ENCODE assay signal across 9 cellular contexts in the genomic region with DNA sequence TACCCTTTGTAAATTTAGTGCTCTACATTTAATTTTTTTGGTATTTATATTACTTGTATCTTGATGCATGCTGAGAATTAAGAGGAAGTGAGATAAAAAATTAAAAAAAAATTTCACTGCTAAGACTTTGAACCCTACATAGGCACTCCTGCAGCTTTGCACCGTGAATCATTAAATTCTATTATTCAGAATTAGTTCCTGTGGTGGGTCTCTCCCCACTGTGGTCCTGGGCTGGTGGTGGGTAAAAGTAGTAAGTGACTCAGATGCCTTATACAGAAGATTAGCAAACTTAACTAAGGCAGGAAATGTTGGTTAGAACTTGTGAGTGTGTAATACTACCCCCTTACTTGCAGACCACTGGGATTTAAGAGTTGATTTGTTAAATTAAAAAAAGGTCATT.
DNase-seq lines count a peak whose midpoint lies in the region; ATAC-seq and TF ChIP-seq lines count a peak whose summit lies in the region.
"Had no signal": no experiment of that assay in that cellular context is flagged by ENCODE, and none has a peak within 500 bp of the region (broad histone marks: within the 10 kb centered on the region; RNA-seq: fewer than 3 reads in every experiment).

No MANE protein-coding gene starts in this region.

- H3K27ac ChIP-seq in OCI-LY3 (ENCODE audit: low read length) (no peak overlapping the region), endodermal cell (ENCODE audit: low read depth, low read length) (no peak overlapping the region)

- H3K9me3 ChIP-seq in OCI-LY3 (ENCODE audit: insufficient read depth, low read length) (no peaks in the 10 kb centered on the region), endodermal cell (ENCODE audit: control insufficient read depth, low read length) (no peaks in the 10 kb centered on the region)

- DNase-seq in activated CD4-positive, CD25-positive, alpha-beta regulatory T cell treated with anti-CD3 and anti-CD28 coated beads, Interleukin-2, amount 50 U/mL, for 72 hours, result no peak
- no peak for DNase-seq in endodermal cell
- peak; percentile 67 for DNase-seq in stimulated activated CD8-positive, alpha-beta memory T cell treated with anti-CD3 and anti-CD28 coated beads, Interleukin-4, amount 100 ng/mL, for 48 hours
- no peak for DNase-seq in iPS-NIHi11 (ENCODE audit: low spot score)
- DNase-seq in cardiac septum (ENCODE audit: low spot score), result no peak

- H3K9me3 Mint-ChIP-seq in endodermal cell, result no peaks in the 10 kb centered on the region

- H3K36me3 ChIP-seq in OCI-LY3 (replicated peaks; ENCODE audit: low read depth, low read length), result no peaks in the 10 kb centered on the region
- peaks cover 84% of the 10 kb centered on the region for H3K36me3 ChIP-seq in endodermal cell (ENCODE audit: control insufficient read depth, insufficient read depth, low read length)

- intact Hi-C loops in cardiac septum (cut with DNase I), result loop anchor here (5.0 kb wide), 1 partner anchor 81 kb away; the partner anchor contains the start of gene VCL

- no peak overlapping the region for H2AFZ ChIP-seq in OCI-LY3 (ENCODE audit: low read depth, low read length)

- peak; percentile 91 to 93 for ATAC-seq in activated CD4-positive, CD25-positive, alpha-beta regulatory T cell treated with anti-CD3 and anti-CD28 coated beads, Interleukin-2, amount 50 U/mL, for 24 hours
- no peak for ATAC-seq in GM21447 (IDR thresholded peaks at IDR 0.05; ENCODE audit: unreplicated experiment)

- H3K27me3 ChIP-seq in OCI-LY3 (ENCODE audit: low read depth, low read length), result 0 out of 2 replicates have a peak, but pooled peaks cover 8% of the 10 kb centered on the region
- no peaks in the 10 kb centered on the region for H3K27me3 ChIP-seq in endodermal cell (ENCODE audit: control insufficient read depth, insufficient read depth, low read length, poor library complexity, severe bottlenecking)

- H3K9ac ChIP-seq in OCI-LY3 (ENCODE audit: low read length) (no peak overlapping the region), endodermal cell (ENCODE audit: extremely low read depth, low read length, poor library complexity, severe bottlenecking) (no peak overlapping the region)

- H4K20me1 ChIP-seq in OCI-LY3 (ENCODE audit: insufficient read depth, low read length), result peaks cover 2% of the 10 kb centered on the region; the same call in 1 of the 2 replicates

- no peaks in the 10 kb centered on the region for H3K79me2 ChIP-seq in OCI-LY3 (ENCODE audit: low read length)

- TF ChIP-seq CTCF in OCI-LY3 (IDR thresholded peaks at IDR 0.05; ENCODE audit: low read depth, low read length) (no peak), endodermal cell (conservative IDR thresholded peaks at IDR 0.05) (no peak)

- H3K4me1 Mint-ChIP-seq in endodermal cell, result peaks cover 43% of the 10 kb centered on the region

- H3K4me3 ChIP-seq in OCI-LY3 (ENCODE audit: low read length) (no peak overlapping the region), endodermal cell (ENCODE audit: low read length) (no peak overlapping the region)
- H3K4me3 ChIP-seq: K562 had no signal

- peaks cover 43% of the 10 kb centered on the region for H3K36me3 Mint-ChIP-seq in endodermal cell (ENCODE audit: low read depth)

- H3K4me2 ChIP-seq in OCI-LY3 (ENCODE audit: low read length), result peak overlapping the region; percentile 48

- H3K27me3 Mint-ChIP-seq in endodermal cell (ENCODE audit: insufficient read depth), result no peaks in the 10 kb centered on the region

- H3K4me1 ChIP-seq in OCI-LY3 (ENCODE audit: low read length) (peaks cover 33% of the 10 kb centered on the region), endodermal cell (ENCODE audit: control insufficient read depth, insufficient read depth, low read length) (peaks cover 3% of the 10 kb centered on the region)

- 50% methylated on average over 1 of the region's 1 CpG; no CpG with 5 or more reads in 1 of the 2 experiments for WGBS in endodermal cell (ENCODE audit: insufficient coverage in 1 of 2, insufficient read length in 1 of 2), 2 experiments

- no peak overlapping the region for H3K4me3 Mint-ChIP-seq in endodermal cell

- H3K27ac Mint-ChIP-seq in endodermal cell, result peak overlapping the region; percentile 8
